Comparison of ENCODE assay signal across 8 cellular contexts in genomic region chr19:20999731-21000352, GRCh38. TPM values are rescaled to one million over a fixed set of nuclear protein-coding genes. Genes with fewer than 3 reads are reported as not detected.
DNase-seq lines count a peak whose midpoint lies in the region; ATAC-seq and TF ChIP-seq lines count a peak whose summit lies in the region.

No MANE protein-coding gene starts in this region.

- TF ChIP-seq CTCF in BE2C (IDR thresholded peaks at IDR 0.05; ENCODE audit: low read depth, low read length), result no peak

- H3K27ac ChIP-seq in subcutaneous abdominal adipose tissue (ENCODE audit: low read depth, low read length), result no peak overlapping the region

- H3K4me1 ChIP-seq in BE2C, result no peaks in the 10 kb centered on the region
- peaks cover 0 to 9% (median 8%) of the 10 kb centered on the region in 5 donors for H3K4me1 ChIP-seq in subcutaneous abdominal adipose tissue (ENCODE audit: control insufficient read depth in 5 of 5, insufficient read depth in 5 of 5, low read length in 5 of 5)

- H3K4me3 ChIP-seq in BE2C (ENCODE audit: low read depth, low read length) (peak overlapping the region; percentile 81), subcutaneous abdominal adipose tissue (ENCODE audit: low read depth in 1 of 5, low read length in 5 of 5) (peak overlapping the region; percentile 70 to 82 (median 79))

- peaks cover 2% of the 10 kb centered on the region for H3K9me3 ChIP-seq in BE2C
- no peaks in the 10 kb centered on the region for H3K9me3 ChIP-seq in subcutaneous abdominal adipose tissue (ENCODE audit: control insufficient read depth in 5 of 5, low read length in 5 of 5)

- H3K9ac ChIP-seq in subcutaneous abdominal adipose tissue (ENCODE audit: low read length in 5 of 5), result peak overlapping the region in 3 of 5 donors; percentile 1 to 52 (median 43)

- no peaks in the 10 kb centered on the region for H3K27me3 ChIP-seq in BE2C
- H3K27me3 ChIP-seq in subcutaneous abdominal adipose tissue (ENCODE audit: control insufficient read depth in 5 of 5, insufficient read depth in 4 of 5, low read length in 5 of 5), result no peaks in the 10 kb centered on the region

- DNase-seq in BE2C, result peak; percentile 94
- peak; percentile 83 for DNase-seq in RPMI7951 (ENCODE audit: low read depth)
- peak; percentile 88 for DNase-seq in activated naive CD4-positive, alpha-beta T cell treated with Interleukin-2 at 50 U/mL for 16 hours
- peak; percentile 95 for DNase-seq in globus pallidus (ENCODE audit: low spot score)
- DNase-seq in nucleus accumbens (lab: John Stamatoyannopoulos, UW), result peak; percentile 42 to 96 (median 88)

- ATAC-seq in GM19324 (IDR thresholded peaks at IDR 0.05; ENCODE audit: low FRiP score, unreplicated experiment) (peak; percentile 71), HG03558 (IDR thresholded peaks at IDR 0.05; ENCODE audit: extremely low read depth, unreplicated experiment) (peak; percentile 98)

- H3K36me3 ChIP-seq in BE2C, result no peaks in the 10 kb centered on the region
- no peaks in the 10 kb centered on the region for H3K36me3 ChIP-seq in subcutaneous abdominal adipose tissue (ENCODE audit: control insufficient read depth in 5 of 5, insufficient read depth in 5 of 5, low read length in 5 of 5)

RNA-seq across cellular contexts. Expression of gene ZNF430, which starts 20.6 kb away (rescaled TPM):
- 1.9 TPM for polyA plus RNA-seq in BE2C (2012; ENCODE audit: insufficient read depth, insufficient read length, low read depth)
- total RNA-seq in RPMI7951 (2014; rRNA removed; shearing (Covaris generic)), result 7.6 and 13.3 TPM in 2 replicates
